8 cellular contexts compared by ENCODE assay signal in genomic region chr22:45096256-45096907, GRCh38.
A peak's percentile ranks its signal among the peaks of the same experiment; 100 is the strongest.
DNase-seq lines count a peak whose midpoint lies in the region; ATAC-seq and TF ChIP-seq lines count a peak whose summit lies in the region.

No MANE protein-coding gene starts in this region.

- POLR2A ChIA-PET in activated CD8-positive, alpha-beta T cell treated with anti-CD3 and anti-CD28 coated beads, Interleukin-2, amount 10 ng/mL, durations not matched to agents 7 days and 5 days (lab: Charles Lee) = no interaction called here

- no peaks in the 10 kb centered on the region for H3K36me3 ChIP-seq in GM23338 (ENCODE audit: insufficient read depth)
- no peaks in the 10 kb centered on the region for H3K36me3 ChIP-seq in tibial artery

- ATAC-seq in GM23338 = peak; percentile 86
- peak; percentile 60 for ATAC-seq in activated CD8-positive, alpha-beta T cell treated with anti-CD3 and anti-CD28 coated beads, Interleukin-2, amount 10 ng/mL, durations not matched to agents 7 days and 5 days
- ATAC-seq in esophagus mucosa = peak; percentile 70
- peak in 1 of 2 donors; percentile 39 for ATAC-seq in naive B cell (ENCODE audit: low read depth in 2 of 2)
- ATAC-seq in GM21529 (IDR thresholded peaks at IDR 0.05; ENCODE audit: unreplicated experiment) = no peak

- peaks cover 0 to 15% (median 4%) of the 10 kb centered on the region in 3 donors for H3K9me3 ChIP-seq in tibial artery

- H3K9me3 Mint-ChIP-seq in GM23338 (no peaks in the 10 kb centered on the region), naive B cell (peaks cover 0 to 12% (median 8%) of the 10 kb centered on the region in 7 donors)
- H3K9me3 Mint-ChIP-seq in activated CD8-positive, alpha-beta T cell treated with anti-CD3 and anti-CD28 coated beads, Interleukin-2, amount 10 ng/mL, durations not matched to agents 7 days and 5 days (ENCODE audit: insufficient read depth) = no peaks in the 10 kb centered on the region

- TF ChIP-seq CTCF in GM23338 (conservative IDR thresholded peaks at IDR 0.05; ENCODE audit: low read depth in 2 of 2) (peak; percentile 86 to 93), tibial artery (IDR thresholded peaks at IDR 0.05) (peak; percentile 45 to 58)

- H3K27ac ChIP-seq in GM23338 (ENCODE audit: low read depth) (no peak overlapping the region), tibial artery (no peak overlapping the region)

- CTCF ChIA-PET in activated CD8-positive, alpha-beta T cell treated with anti-CD3 and anti-CD28 coated beads, Interleukin-2, amount 10 ng/mL, durations not matched to agents 7 days and 5 days (lab: Charles Lee) = interaction anchor here (0.6 to 1.8 kb wide), 15 partner anchors 12 to 411 kb away, joined by 3 to 10 read pairs (median 4); no protein-coding TSS in a partner anchor

- H3K27me3 Mint-ChIP-seq in GM23338 (ENCODE audit: insufficient read depth, low read depth, poor library complexity) (peaks cover 5% of the 10 kb centered on the region), naive B cell (peaks cover 30 to 63% (median 60%) of the 10 kb centered on the region in 3 donors)
- peaks cover 12% of the 10 kb centered on the region for H3K27me3 Mint-ChIP-seq in activated CD8-positive, alpha-beta T cell treated with anti-CD3 and anti-CD28 coated beads, Interleukin-2, amount 10 ng/mL, durations not matched to agents 7 days and 5 days (ENCODE audit: low read depth)

- no peaks in the 10 kb centered on the region for H4K20me1 ChIP-seq in GM23338 (replicated peaks; ENCODE audit: insufficient read depth)

- H3F3A ChIP-seq in GM23338 (replicated peaks; ENCODE audit: low read depth) = 0 out of 2 replicates have a peak, but pooled peaks cover 3% of the 10 kb centered on the region

- H3K4me3 Mint-ChIP-seq in GM23338 = no peak overlapping the region
- no peak overlapping the region for H3K4me3 Mint-ChIP-seq in activated CD8-positive, alpha-beta T cell treated with anti-CD3 and anti-CD28 coated beads, Interleukin-2, amount 10 ng/mL, durations not matched to agents 7 days and 5 days
- no peak overlapping the region for H3K4me3 Mint-ChIP-seq in naive B cell

- no peaks in the 10 kb centered on the region for H3K9me2 ChIP-seq in GM23338 (ENCODE audit: insufficient read depth)

- H3K27ac Mint-ChIP-seq in GM23338 = no peak overlapping the region
- no peak overlapping the region for H3K27ac Mint-ChIP-seq in activated CD8-positive, alpha-beta T cell treated with anti-CD3 and anti-CD28 coated beads, Interleukin-2, amount 10 ng/mL, durations not matched to agents 7 days and 5 days
- H3K27ac Mint-ChIP-seq in naive B cell = no peak overlapping the region

- H3K4me2 ChIP-seq in GM23338 = no peak overlapping the region

- intact Hi-C loops in tibial artery (cut with DNase I; ENCODE audit: low total_unique reads) = no loop called here

- H3K27me3 ChIP-seq in GM23338 (ENCODE audit: insufficient read depth) = no peaks in the 10 kb centered on the region
- H3K27me3 ChIP-seq in tibial artery = peaks cover 0 to 48% of the 10 kb centered on the region in 2 donors

- no peaks in the 10 kb centered on the region; the same call in 1 of the 3 replicates for H3K4me1 Mint-ChIP-seq in GM23338
- H3K4me1 Mint-ChIP-seq in activated CD8-positive, alpha-beta T cell treated with anti-CD3 and anti-CD28 coated beads, Interleukin-2, amount 10 ng/mL, durations not matched to agents 7 days and 5 days (ENCODE audit: low read depth) = no peaks in the 10 kb centered on the region
- peaks cover 0 to 6% (median 4%) of the 10 kb centered on the region in 3 donors for H3K4me1 Mint-ChIP-seq in naive B cell

- H3K36me3 Mint-ChIP-seq in GM23338 (ENCODE audit: low read depth) (no peaks in the 10 kb centered on the region; the same call in 2 of the 3 replicates), naive B cell (peaks cover 0 to 11% of the 10 kb centered on the region in 2 donors)
- H3K36me3 Mint-ChIP-seq in activated CD8-positive, alpha-beta T cell treated with anti-CD3 and anti-CD28 coated beads, Interleukin-2, amount 10 ng/mL, durations not matched to agents 7 days and 5 days (ENCODE audit: low read depth) = no peaks in the 10 kb centered on the region

- H3K4me3 ChIP-seq in GM23338 = no peak overlapping the region
- no peak overlapping the region for H3K4me3 ChIP-seq in tibial artery

- H2AFZ ChIP-seq in GM23338 = no peak overlapping the region

- DNase-seq in Ammon's horn (ENCODE audit: low spot score) (peak; percentile 80), GM23338 (ENCODE audit: low spot score) (peak; percentile 85), NCI-H69 (lab: John Stamatoyannopoulos, UW) (peak; percentile 80), naive B cell (peak; percentile 14), tibial artery (peak in 1 of 2 donors; percentile 47)
- peak; percentile 61 for DNase-seq in activated CD8-positive, alpha-beta T cell treated with anti-CD3 and anti-CD28 coated beads, Interleukin-2, amount 10 ng/mL, durations not matched to agents 7 days and 5 days

- no peaks in the 10 kb centered on the region for H3K79me2 ChIP-seq in GM23338 (replicated peaks; ENCODE audit: insufficient read depth)

- H3K4me1 ChIP-seq in GM23338 (ENCODE audit: insufficient read depth) (no peaks in the 10 kb centered on the region), tibial artery (no peaks in the 10 kb centered on the region)

TF ChIP-seq in GM23338, 12 proteins besides CTCF, POLR2A, EP300 and RAD21:
- TF ChIP-seq EZH2 (IDR thresholded peaks at IDR 0.05; ENCODE audit: low read depth, unreplicated experiment) = no peak
- peak; percentile 24; the same call in 1 of the 2 replicates for TF ChIP-seq ZNF462 (CRISPR knock-in tag; IDR thresholded peaks at IDR 0.05)
- no peak for TF ChIP-seq ETS1 (IDR thresholded peaks at IDR 0.05)
- no peak for TF ChIP-seq NANOG (IDR thresholded peaks at IDR 0.05; ENCODE audit: borderline replicate concordance)
